In genomic region chr5:112707187-112708179, GRCh38 we compare ENCODE assay signal across 8 cellular contexts. TPM values are rescaled to one million over a fixed set of nuclear protein-coding genes. Genes with fewer than 3 reads are reported as not detected.
DNase-seq lines count a peak whose midpoint lies in the region; ATAC-seq and TF ChIP-seq lines count a peak whose summit lies in the region.

No MANE protein-coding gene starts in this region.

- peaks cover 29 to 47% of the 10 kb centered on the region in 2 donors for H3K4me1 ChIP-seq in naive thymus-derived CD4-positive, alpha-beta T cell (ENCODE audit: control insufficient read depth in 2 of 2, insufficient read depth in 2 of 2, low read length in 2 of 2)

- intact Hi-C loops in activated T-helper 2 cell treated with anti-CD3 and anti-CD28 coated beads, Interferon-gamma antibody, Interleukin-2, Interleukin-4, amounts not matched to agents 10 μg/mL and 5 μg/mL and 100 μg/mL, durations not matched to agents 14 hours and 24 hours and 36 hours (cut with micrococcal nuclease): loop anchor here (1.0 to 10.0 kb wide), 6 partner anchors 30 to 1193 kb away; partner anchors contain the start of genes APC, DCP2, REEP5 and SRP19
- intact Hi-C loops in naive thymus-derived CD4-positive, alpha-beta T cell (cut with micrococcal nuclease): loop anchor here (1.0 to 10.0 kb wide), 20 partner anchors 30 to 1970 kb away; partner anchors contain the start of genes APC (in 2 of the 2), DCP2 (in 2 of the 2), REEP5 (in 2 of the 2) and SRP19 (in 2 of the 2)

- peaks cover 35% of the 10 kb centered on the region for H3K4me1 Mint-ChIP-seq in activated T-helper 2 cell treated with anti-CD3 and anti-CD28 coated beads, Interferon-gamma antibody, Interleukin-2, Interleukin-4, amounts not matched to agents 10 μg/mL and 5 μg/mL and 100 μg/mL, durations not matched to agents 14 hours and 24 hours and 36 hours (ENCODE audit: low read depth)
- H3K4me1 Mint-ChIP-seq in naive thymus-derived CD4-positive, alpha-beta T cell: peaks cover 51 to 62% (median 58%) of the 10 kb centered on the region in 7 donors
- peaks cover 53% of the 10 kb centered on the region for H3K4me1 Mint-ChIP-seq in stimulated activated memory B cell treated with anti-CD40 and anti-IgM and Interleukin-4, amounts not matched to agents 10 μg/mL and 1 μg/mL and 100 μg/mL, for 72 hours

- POLR2A ChIA-PET in naive thymus-derived CD4-positive, alpha-beta T cell (lab: Charles Lee): interaction anchor here (0.6 to 1.6 kb wide), 7 partner anchors 8 to 547 kb away, joined by 3 to 4 read pairs (median 3); partner anchors contain the start of genes DCP2 and SRP19

- peaks cover 0 to 8% (median 0%) of the 10 kb centered on the region in 3 experiments for H3K36me3 ChIP-seq in naive thymus-derived CD4-positive, alpha-beta T cell (ENCODE audit: control insufficient read depth in 2 of 3, insufficient read depth in 3 of 3, low read length in 3 of 3)

- DNase-seq in ELF-1 (ENCODE audit: low read depth, low spot score) (peak; percentile 98), H4 (ENCODE audit: low spot score) (peak; percentile 100), LNCaP clone FGC (ENCODE audit: low read depth) (peak; percentile 96), RPMI8226 (peak; percentile 100), fibroblast of mammary gland (ENCODE audit: low read depth) (peak; percentile 98)
- DNase-seq in activated T-helper 2 cell treated with anti-CD3 and anti-CD28 coated beads, Interferon-gamma antibody, Interleukin-2, Interleukin-4, amounts not matched to agents 10 μg/mL and 5 μg/mL and 100 μg/mL, durations not matched to agents 14 hours and 24 hours and 36 hours (ENCODE audit: low spot score): peak; percentile 98
- peak; percentile 83 to 98 (median 97) for DNase-seq in naive thymus-derived CD4-positive, alpha-beta T cell

- H3K27ac Mint-ChIP-seq in activated T-helper 2 cell treated with anti-CD3 and anti-CD28 coated beads, Interferon-gamma antibody, Interleukin-2, Interleukin-4, amounts not matched to agents 10 μg/mL and 5 μg/mL and 100 μg/mL, durations not matched to agents 14 hours and 24 hours and 36 hours: peak overlapping the region; percentile 71
- peak overlapping the region; percentile 88 to 96 (median 92) for H3K27ac Mint-ChIP-seq in naive thymus-derived CD4-positive, alpha-beta T cell
- H3K27ac Mint-ChIP-seq in stimulated activated memory B cell treated with anti-CD40 and anti-IgM and Interleukin-4, amounts not matched to agents 10 μg/mL and 1 μg/mL and 100 μg/mL, for 72 hours: peak overlapping the region; percentile 92

- CTCF ChIA-PET in naive thymus-derived CD4-positive, alpha-beta T cell (lab: Charles Lee): no interaction called here

- H3K9me3 ChIP-seq in naive thymus-derived CD4-positive, alpha-beta T cell (ENCODE audit: control insufficient read depth in 2 of 3, low read length in 3 of 3): no peaks in the 10 kb centered on the region

- H3K36me3 Mint-ChIP-seq in activated T-helper 2 cell treated with anti-CD3 and anti-CD28 coated beads, Interferon-gamma antibody, Interleukin-2, Interleukin-4, amounts not matched to agents 10 μg/mL and 5 μg/mL and 100 μg/mL, durations not matched to agents 14 hours and 24 hours and 36 hours (ENCODE audit: low read depth): peaks cover 4% of the 10 kb centered on the region
- H3K36me3 Mint-ChIP-seq in naive thymus-derived CD4-positive, alpha-beta T cell: peaks cover 0 to 7% (median 0%) of the 10 kb centered on the region in 5 donors
- H3K36me3 Mint-ChIP-seq in stimulated activated memory B cell treated with anti-CD40 and anti-IgM and Interleukin-4, amounts not matched to agents 10 μg/mL and 1 μg/mL and 100 μg/mL, for 72 hours: peaks cover 7% of the 10 kb centered on the region

- no peaks in the 10 kb centered on the region for H3K9me3 Mint-ChIP-seq in activated T-helper 2 cell treated with anti-CD3 and anti-CD28 coated beads, Interferon-gamma antibody, Interleukin-2, Interleukin-4, amounts not matched to agents 10 μg/mL and 5 μg/mL and 100 μg/mL, durations not matched to agents 14 hours and 24 hours and 36 hours
- peaks cover 0 to 6% (median 0%) of the 10 kb centered on the region in 11 donors for H3K9me3 Mint-ChIP-seq in naive thymus-derived CD4-positive, alpha-beta T cell
- no peaks in the 10 kb centered on the region for H3K9me3 Mint-ChIP-seq in stimulated activated memory B cell treated with anti-CD40 and anti-IgM and Interleukin-4, amounts not matched to agents 10 μg/mL and 1 μg/mL and 100 μg/mL, for 72 hours

- H3K4me3 ChIP-seq in LNCaP clone FGC (ENCODE audit: low read depth, low read length): peak overlapping the region; percentile 83
- H3K4me3 ChIP-seq in fibroblast of mammary gland (ENCODE audit: control insufficient read depth, low read depth, low read length): peak overlapping the region; percentile 95
- peak overlapping the region; percentile 92 for H3K4me3 ChIP-seq in naive thymus-derived CD4-positive, alpha-beta T cell (ENCODE audit: low read length)

- peak overlapping the region; percentile 82 for H3K27ac ChIP-seq in naive thymus-derived CD4-positive, alpha-beta T cell (ENCODE audit: low read depth, low read length)

- no peaks in the 10 kb centered on the region for H3K27me3 ChIP-seq in naive thymus-derived CD4-positive, alpha-beta T cell (ENCODE audit: control insufficient read depth in 2 of 2, insufficient read depth in 2 of 2, low read length in 2 of 2)

- H3K4me3 Mint-ChIP-seq in activated T-helper 2 cell treated with anti-CD3 and anti-CD28 coated beads, Interferon-gamma antibody, Interleukin-2, Interleukin-4, amounts not matched to agents 10 μg/mL and 5 μg/mL and 100 μg/mL, durations not matched to agents 14 hours and 24 hours and 36 hours (ENCODE audit: low read depth): peak overlapping the region; percentile 93
- H3K4me3 Mint-ChIP-seq in naive thymus-derived CD4-positive, alpha-beta T cell: peak overlapping the region; percentile 79 to 98 (median 94)
- H3K4me3 Mint-ChIP-seq in stimulated activated memory B cell treated with anti-CD40 and anti-IgM and Interleukin-4, amounts not matched to agents 10 μg/mL and 1 μg/mL and 100 μg/mL, for 72 hours: peak overlapping the region; percentile 99

- H3K27me3 Mint-ChIP-seq in activated T-helper 2 cell treated with anti-CD3 and anti-CD28 coated beads, Interferon-gamma antibody, Interleukin-2, Interleukin-4, amounts not matched to agents 10 μg/mL and 5 μg/mL and 100 μg/mL, durations not matched to agents 14 hours and 24 hours and 36 hours (ENCODE audit: low read depth): peaks cover 3% of the 10 kb centered on the region
- H3K27me3 Mint-ChIP-seq in naive thymus-derived CD4-positive, alpha-beta T cell: peaks cover 0 to 8% (median 0%) of the 10 kb centered on the region in 5 donors
- no peaks in the 10 kb centered on the region for H3K27me3 Mint-ChIP-seq in stimulated activated memory B cell treated with anti-CD40 and anti-IgM and Interleukin-4, amounts not matched to agents 10 μg/mL and 1 μg/mL and 100 μg/mL, for 72 hours

- peak; percentile 96 for ATAC-seq in naive thymus-derived CD4-positive, alpha-beta T cell
- peak; percentile 98 for ATAC-seq in stimulated activated memory B cell treated with anti-CD40 and anti-IgM and Interleukin-4, amounts not matched to agents 10 μg/mL and 1 μg/mL and 100 μg/mL, for 72 hours

- TF ChIP-seq CTCF in LNCaP clone FGC (IDR thresholded peaks at IDR 0.05; ENCODE audit: control insufficient read depth, extremely low read depth, insufficient read depth) (no peak; the same call in 1 of the 2 replicates), fibroblast of mammary gland (conservative IDR thresholded peaks at IDR 0.05; ENCODE audit: control insufficient read depth, insufficient read depth, low read depth, low read length) (no peak)

RNA-seq across cellular contexts. Expression of gene APC, which starts 30.2 kb away (rescaled TPM):
- total RNA-seq in H4 (2014; rRNA removed; shearing (Covaris generic)): 25.0 and 29.4 TPM in 2 replicates
- 17.4 and 21.4 TPM in 2 replicates for total RNA-seq in activated T-helper 2 cell treated with anti-CD3 and anti-CD28 coated beads, Interferon-gamma antibody, Interleukin-2, Interleukin-4, amounts not matched to agents 10 μg/mL and 5 μg/mL and 100 μg/mL, durations not matched to agents 14 hours and 24 hours and 36 hours
- total RNA-seq in naive thymus-derived CD4-positive, alpha-beta T cell: 10 to 100 TPM; 25.1 to 53.2 (median 37.6) TPM
- 10 to 100 TPM; 18.8 to 34.5 TPM for polyA plus RNA-seq in naive thymus-derived CD4-positive, alpha-beta T cell

Comparison
In these comparisons a context has a peak if more than half of its experiments do, and no peak if none do; other contexts are left out.
1. Peak in every context shown above with its lines: DNase-seq, ATAC-seq, H3K4me3 ChIP-seq and H3K27ac ChIP-seq.